In the genomic region with DNA sequence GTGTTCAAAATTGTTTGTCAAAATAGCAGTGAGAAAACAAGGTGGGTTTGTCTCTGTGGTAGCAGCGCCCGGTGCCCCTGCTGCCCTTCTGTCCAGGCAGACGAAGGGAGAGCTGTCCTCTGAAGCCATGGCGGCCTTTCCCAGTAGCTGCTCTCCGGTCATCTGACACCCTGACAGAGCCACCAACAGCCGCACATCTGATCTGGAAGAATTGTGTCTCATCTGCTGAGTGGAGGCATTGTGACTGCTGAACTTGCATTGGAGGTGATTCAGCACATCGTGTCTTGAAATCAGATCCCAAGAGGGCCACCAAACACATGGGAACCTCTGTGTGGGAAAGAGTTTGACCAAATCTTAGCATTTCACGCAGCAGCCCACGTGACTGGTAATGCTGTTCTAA, we compare ENCODE assay signal across 21 cellular contexts.
"Had no signal": no experiment of that assay in that cellular context is flagged by ENCODE, and none has a peak within 500 bp of the region (broad histone marks: within the 10 kb centered on the region; RNA-seq: fewer than 3 reads in every experiment).

No MANE protein-coding gene starts in this region.

- H3K9ac ChIP-seq: neural progenitor cell had no signal

- H3K27me3 Mint-ChIP-seq: memory B cell had no signal

- H3K27me3 ChIP-seq: colonic mucosa, neural progenitor cell, pancreas, thyroid gland, uterus had no signal

- H2AFZ ChIP-seq: neural progenitor cell had no signal

- DNase-seq: colonic mucosa; dermis blood vessel endothelial cell; endodermal cell; erythroblast; foreskin melanocyte; heart left ventricle; hippocampal formation; left colon; natural killer cell; pancreas; psoas muscle; small intestine; stimulated activated CD4-positive, alpha-beta T cell treated with anti-CD3 and anti-CD28 coated beads, Interleukin-2, amount 100 ng/mL, for 48 hours; stimulated activated naive CD4-positive, alpha-beta T cell treated with Interleukin-2 at 50 U/mL for 16 hours; thyroid gland; uterus had no signal

- H3K36me3 ChIP-seq: colonic mucosa, heart left ventricle, neural progenitor cell, pancreas, suprapubic skin, thyroid gland, uterus had no signal

- H3K4me1 Mint-ChIP-seq: memory B cell, natural killer cell had no signal

- H3K4me3 Mint-ChIP-seq: endodermal cell, memory B cell, mesothelial cell of epicardium, natural killer cell, neural progenitor cell, type B pancreatic cell had no signal

- H3K9me3 Mint-ChIP-seq: endodermal cell had no signal

- H3K27ac ChIP-seq: colonic mucosa, heart left ventricle, neural progenitor cell, pancreas, psoas muscle, suprapubic skin, thyroid gland, uterus had no signal

- H3K4me2 ChIP-seq: neural progenitor cell had no signal

- H3K4me3 ChIP-seq: colonic mucosa, heart left ventricle, neural progenitor cell, pancreas, psoas muscle, suprapubic skin, thyroid gland, uterus had no signal

- H3K36me3 Mint-ChIP-seq: memory B cell, mesothelial cell of epicardium, natural killer cell, neural progenitor cell, type B pancreatic cell had no signal

- H3K4me1 ChIP-seq: colonic mucosa, heart left ventricle, pancreas, psoas muscle, suprapubic skin, thyroid gland, uterus had no signal

- H3K27ac Mint-ChIP-seq: endodermal cell, memory B cell, mesothelial cell of epicardium, natural killer cell, neural progenitor cell, type B pancreatic cell had no signal

- H3K9me3 ChIP-seq: colonic mucosa, heart left ventricle, pancreas, psoas muscle, suprapubic skin, thyroid gland, uterus had no signal
